Comparison of ENCODE assay signal across 20 cellular contexts in the genomic region with DNA sequence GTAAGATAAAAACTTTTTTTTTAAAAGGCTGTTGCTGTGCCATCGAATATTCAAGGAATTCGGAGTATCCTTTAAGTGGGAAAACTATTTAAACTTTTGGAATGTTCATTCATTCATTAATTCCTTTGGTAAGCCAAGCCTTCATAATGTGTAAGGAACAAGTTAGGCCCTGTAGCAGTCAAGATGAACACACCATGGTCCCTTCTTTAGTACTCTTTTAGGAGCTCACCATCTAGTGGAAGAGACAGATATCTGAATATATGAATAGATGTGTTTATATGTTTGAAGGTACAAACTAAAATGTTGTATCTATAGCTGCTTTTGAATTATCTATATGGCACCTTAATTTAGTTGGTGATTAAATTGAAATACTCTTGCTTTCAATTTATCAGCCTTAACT. TPM values are rescaled to one million over a fixed set of nuclear protein-coding genes. Genes with fewer than 3 reads are reported as not detected.
DNase-seq lines count a peak whose midpoint lies in the region; ATAC-seq and TF ChIP-seq lines count a peak whose summit lies in the region.
"Had no signal": no experiment of that assay in that cellular context is flagged by ENCODE, and none has a peak within 500 bp of the region (broad histone marks: within the 10 kb centered on the region; RNA-seq: fewer than 3 reads in every experiment).

No MANE protein-coding gene starts in this region.

- H3K4me1 ChIP-seq in foreskin keratinocyte, result no peaks in the 10 kb centered on the region

- TF ChIP-seq CTCF in foreskin keratinocyte (conservative IDR thresholded peaks at IDR 0.05), result peak; percentile 54

- no peak for ATAC-seq in foreskin keratinocyte
- ATAC-seq in activated CD4-positive, CD25-positive, alpha-beta regulatory T cell treated with anti-CD3 and anti-CD28 coated beads, Interleukin-2, amount 50 U/mL, for 24 hours, result no peak

- peak; percentile 20 for DNase-seq in AG08395 (ENCODE audit: low spot score)
- peak; percentile 40 for DNase-seq in H4 (ENCODE audit: low spot score)
- peak; percentile 72 for DNase-seq in SK-MEL-5 (ENCODE audit: low read depth, low spot score)
- no peak for DNase-seq in foreskin keratinocyte
- no peak for DNase-seq in NK-92 (lab: John Stamatoyannopoulos, UW; ENCODE audit: unreplicated experiment)
- no peak for DNase-seq in activated CD8-positive, alpha-beta memory T cell treated with anti-CD3 and anti-CD28 coated beads, Interleukin-2, amount 50 U/mL, for 48 hours
- no peak for DNase-seq in germinal center (ENCODE audit: low spot score)
- DNase-seq: activated CD4-positive, alpha-beta memory T cell treated with anti-CD3 and anti-CD28 coated beads, Interleukin-2, amount 10 ng/mL, durations not matched to agents 7 days and 5 days; activated gamma-delta T cell treated with Interleukin-2 at 50 U/mL for 16 hours; CD4-positive, alpha-beta memory T cell; NCI-H1417; NCI-H510A; stimulated activated naive CD4-positive, alpha-beta T cell had no signal

- in situ Hi-C loops in SK-MEL-5 (cut with HindIII; ENCODE audit: low pct_unique_long_range_greater_than_20kb, low sequenced_read_pairs), result no loop called here

- H3K27ac ChIP-seq in foreskin keratinocyte, result no peak overlapping the region

- H3K27me3 ChIP-seq in foreskin keratinocyte, result peaks cover 44% of the 10 kb centered on the region

RNA-seq across cellular contexts. Expression of gene SPO11, which starts 5.8 kb away (rescaled TPM):
- total RNA-seq in H4 (2014; rRNA removed; shearing (Covaris generic)), result not detected in 2 replicates
- total RNA-seq in SK-MEL-5 (2014; rRNA removed; shearing (Covaris generic)), result not detected in 2 replicates
- polyA plus RNA-seq in SK-MEL-5 (2015; cell fraction: cytosol; rRNA removed), result not detected in 2 replicates
- polyA plus RNA-seq in SK-MEL-5 (2015; cell fraction: nucleus; rRNA removed), result not detected in 2 replicates
- not detected in 2 replicates for total RNA-seq in foreskin keratinocyte
- not detected in 2 replicates for polyA plus RNA-seq in foreskin keratinocyte
- total RNA-seq: activated CD4-positive, alpha-beta memory T cell treated with anti-CD3 and anti-CD28 coated beads, Interleukin-2, amount 10 ng/mL, durations not matched to agents 7 days and 5 days; cardiac septum; CD4-positive, alpha-beta memory T cell; H1; mesothelial cell of epicardium; progenitor cell of endocrine pancreas; T-helper 1 cell treated with Interleukin-12 subunit alpha and Interleukin-12 subunit beta and Interleukin-4 antibody, amounts not matched to agents 30 ng/mL and 1 ng/mL, for 36 hours had no signal
- polyA plus RNA-seq: CD4-positive, alpha-beta memory T cell; esophagus; H1 had no signal

RNA-seq across cellular contexts. Expression of gene RAE1, which starts 15.7 kb away (rescaled TPM):
- 51.1 and 57.1 TPM in 2 replicates for total RNA-seq in H4 (2014; rRNA removed; shearing (Covaris generic))
- 59.0 and 62.6 TPM in 2 replicates for total RNA-seq in SK-MEL-5 (2014; rRNA removed; shearing (Covaris generic))
- 69.0 and 73.2 TPM in 2 replicates for polyA plus RNA-seq in SK-MEL-5 (2015; cell fraction: cytosol; rRNA removed)
- polyA plus RNA-seq in SK-MEL-5 (2015; cell fraction: nucleus; rRNA removed), result 63.1 and 75.8 TPM in 2 replicates
- 34.1 and 35.0 TPM in 2 replicates for total RNA-seq in foreskin keratinocyte
- polyA plus RNA-seq in foreskin keratinocyte, result 28.4 and 34.2 TPM in 2 replicates

RNA-seq across cellular contexts. Expression of gene RBM38, which starts 55.8 kb away (rescaled TPM):
- 7.4 and 12.3 TPM in 2 replicates for total RNA-seq in H4 (2014; rRNA removed; shearing (Covaris generic))
- 12.8 and 13.7 TPM in 2 replicates for total RNA-seq in SK-MEL-5 (2014; rRNA removed; shearing (Covaris generic))
- polyA plus RNA-seq in SK-MEL-5 (2015; cell fraction: cytosol; rRNA removed), result 32.1 and 33.4 TPM in 2 replicates
- 7.5 and 15.8 TPM in 2 replicates for polyA plus RNA-seq in SK-MEL-5 (2015; cell fraction: nucleus; rRNA removed)
- 16.7 and 18.0 TPM in 2 replicates for total RNA-seq in foreskin keratinocyte
- 18.0 and 21.2 TPM in 2 replicates for polyA plus RNA-seq in foreskin keratinocyte

Comparison
In these comparisons a context has a peak if more than half of its experiments do, and no peak if none do; other contexts are left out.
1. DNase-seq: peak in AG08395 (single experiment), H4 (single experiment) and SK-MEL-5 (single experiment); none in foreskin keratinocyte (0 of 2), NK-92 (single experiment), activated CD8-positive, alpha-beta memory T cell treated with anti-CD3 and anti-CD28 coated beads, Interleukin-2, amount 50 U/mL, for 48 hours (single experiment) and germinal center (single experiment).